In the genomic region with DNA sequence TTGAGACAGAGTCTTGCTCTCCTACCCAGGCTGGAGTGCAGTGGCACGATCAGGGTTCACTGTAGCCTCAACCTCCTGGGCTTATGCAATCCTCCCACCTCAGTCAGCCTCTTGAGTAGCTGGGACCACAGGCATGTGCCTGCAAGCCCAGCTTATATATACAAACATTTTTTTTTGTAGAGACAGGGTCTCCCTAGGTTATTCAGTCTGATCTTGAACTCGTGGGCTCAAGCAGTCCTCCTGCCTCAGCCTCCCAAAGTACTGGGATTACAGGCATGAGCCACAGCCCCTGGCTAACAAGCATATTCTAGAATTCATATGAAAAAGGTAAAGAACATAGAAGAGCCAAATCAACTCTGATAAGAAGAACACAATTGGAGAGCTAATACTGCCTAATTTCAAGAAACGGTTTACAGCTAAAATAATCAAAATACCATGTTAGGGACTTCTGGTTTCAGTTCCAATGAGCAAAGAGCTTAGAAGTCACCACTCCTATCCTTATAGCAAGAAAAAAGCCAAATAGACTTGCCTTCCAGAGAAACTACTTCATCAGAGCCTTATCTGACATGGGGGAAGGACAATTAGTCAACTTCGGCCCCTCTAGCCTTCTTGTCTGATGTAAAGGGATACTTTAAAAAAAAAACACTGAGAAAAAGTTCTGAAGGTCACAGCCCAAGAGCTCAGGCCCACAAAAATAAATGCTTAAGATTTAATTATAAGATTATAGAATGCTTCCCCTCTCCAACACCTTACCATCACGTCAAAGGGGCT, we compare ENCODE assay signal across 1 cellular context.
A peak's percentile ranks its signal among the peaks of the same experiment; 100 is the strongest.
TF ChIP-seq lines count a peak whose summit lies in the region.

No MANE protein-coding gene starts in this region.

TF ChIP-seq in IMR-90, 13 proteins besides CTCF, POLR2A, EP300 and RAD21:
- TF ChIP-seq BHLHE40 (IDR thresholded peaks at IDR 0.05; ENCODE audit: low read depth, low read length), result peak; percentile 71
- TF ChIP-seq MAZ (IDR thresholded peaks at IDR 0.05; ENCODE audit: borderline replicate concordance, low read depth, low read length), result no peak
- peak; percentile 80 for TF ChIP-seq CEBPB (IDR thresholded peaks at IDR 0.05; ENCODE audit: low read depth, low read length)
